In genomic region chr11:9263840-9264380, GRCh38 we compare ENCODE assay signal across 1 cellular context.
TF ChIP-seq lines count a peak whose summit lies in the region.

No MANE protein-coding gene starts in this region.

TF ChIP-seq in SK-N-SH, 30 proteins besides CTCF, POLR2A, EP300 and RAD21 (continued from another document):
- TF ChIP-seq ZBTB33 (IDR thresholded peaks at IDR 0.05; ENCODE audit: borderline replicate concordance, low read depth) = no peak
- no peak for TF ChIP-seq MXI1 (IDR thresholded peaks at IDR 0.05; ENCODE audit: low read depth, low read length)
- TF ChIP-seq JUND (IDR thresholded peaks at IDR 0.05) = no peak
- no peak for TF ChIP-seq MAX (IDR thresholded peaks at IDR 0.05; ENCODE audit: low read depth)
- TF ChIP-seq RFX5 (IDR thresholded peaks at IDR 0.05; ENCODE audit: low read length) = no peak
TF ChIP-seq in SK-N-SH: peak in this region for 0.
